Comparison of ENCODE assay signal across 26 cellular contexts in genomic region chr17:77537566-77537965, GRCh38.
DNase-seq lines count a peak whose midpoint lies in the region; ATAC-seq, FAIRE-seq and TF ChIP-seq lines count a peak whose summit lies in the region.
"Had no signal": no experiment of that assay in that cellular context is flagged by ENCODE, and none has a peak within 500 bp of the region (broad histone marks: within the 10 kb centered on the region; RNA-seq: fewer than 3 reads in every experiment).

No MANE protein-coding gene starts in this region.

- no peak overlapping the region for H2BK12ac ChIP-seq in trophoblast cell (ENCODE audit: low read length)

- H3K4me3 ChIP-seq in HepG2 (replicated peaks in 1 of 3; ENCODE audit: insufficient read depth in 1 of 3, low read depth in 2 of 3, low read length in 3 of 3) (no peak overlapping the region), right lobe of liver (no peak overlapping the region), RWPE2 (ENCODE audit: severe bottlenecking) (no peak overlapping the region), trophoblast cell (ENCODE audit: low read depth, low read length) (no peak overlapping the region), spleen (no peak overlapping the region)
- H3K4me3 ChIP-seq: BLaER1 treated with 17β-estradiol and CSF1 and Interleukin-3, amounts not matched to agents 10 nM and 100 nM; GM12878 had no signal

- POLR2A ChIA-PET in HepG2 (lab: Yijun Ruan, JAX): no interaction called here

- no peak overlapping the region for H3K18ac ChIP-seq in trophoblast cell (ENCODE audit: low read length)

- no peak overlapping the region for H4K91ac ChIP-seq in trophoblast cell (ENCODE audit: low read depth, low read length)

- no peak for TF ChIP-seq EP300 in HepG2 (IDR thresholded peaks at IDR 0.05; ENCODE audit: low read depth in 2 of 2, low read length in 2 of 2)
- no peak for TF ChIP-seq EP300 in HepG2 (CRISPR knock-in tag; IDR thresholded peaks at IDR 0.05; ENCODE audit: borderline replicate concordance)

- no peak overlapping the region for H4K8ac ChIP-seq in trophoblast cell (ENCODE audit: low read depth, low read length)

- H2AFZ ChIP-seq in HepG2 (ENCODE audit: low read length) (no peak overlapping the region), trophoblast cell (ENCODE audit: insufficient read depth, low read length, poor library complexity) (no peak overlapping the region)

- TF ChIP-seq CTCF in HepG2 (CRISPR knock-in tag; IDR thresholded peaks at IDR 0.05) (no peak), right lobe of liver (IDR thresholded peaks at IDR 0.05) (no peak), RWPE2 (IDR thresholded peaks at IDR 0.05; ENCODE audit: poor library complexity, severe bottlenecking) (no peak), spleen (IDR thresholded peaks at IDR 0.05 in 8 of 11, conservative IDR thresholded peaks at IDR 0.05 in 3 of 11) (no peak)

- H3K79me1 ChIP-seq in trophoblast cell (ENCODE audit: low read length): no peaks in the 10 kb centered on the region

- no peak overlapping the region for H2AK5ac ChIP-seq in trophoblast cell (ENCODE audit: low read length)

- no peak for TF ChIP-seq POLR2A in HepG2 (IDR thresholded peaks at IDR 0.05; ENCODE audit: insufficient read depth in 1 of 2, low read depth in 2 of 2, low read length in 2 of 2)
- TF ChIP-seq POLR2A in right lobe of liver (IDR thresholded peaks at IDR 0.05): no peak
- no peak for TF ChIP-seq POLR2A in spleen (IDR thresholded peaks at IDR 0.05)

- WGBS in HepG2 (ENCODE audit: low lambda C conversion rate): 66% methylated on average over 7 of the region's 7 CpGs
- 82% methylated on average over 6 of the region's 7 CpGs for WGBS in right lobe of liver (ENCODE audit: insufficient coverage, low coverage, low lambda C conversion rate, missing lambda C conversion rate)
- WGBS in trophoblast cell (ENCODE audit: extremely low coverage, insufficient coverage, insufficient read length): no CpG with 5 or more reads among the region's 7 CpGs
- 85 to 93% (median 89%) methylated on average over 7 of the region's 7 CpGs for WGBS in spleen, 5 donors

- TF ChIP-seq RAD21 in HepG2 (CRISPR knock-in tag; IDR thresholded peaks at IDR 0.05): no peak

- no TSS peak for BruUV-seq in HepG2 (replicated peaks; lab: Mats Ljungman, UMichigan)

- peaks cover 7% of the 10 kb centered on the region; the same call in 1 of the 2 replicates for H3K9me3 ChIP-seq in HepG2 (ENCODE audit: low read length)
- no peaks in the 10 kb centered on the region for H3K9me3 ChIP-seq in right lobe of liver
- H3K9me3 ChIP-seq in RWPE2 (ENCODE audit: severe bottlenecking): no peaks in the 10 kb centered on the region
- peaks cover 11% of the 10 kb centered on the region for H3K9me3 ChIP-seq in trophoblast cell (ENCODE audit: insufficient read depth, low read depth, low read length)
- peaks cover 0 to 13% (median 5%) of the 10 kb centered on the region in 8 donors for H3K9me3 ChIP-seq in spleen

- no peak for FAIRE-seq in HepG2 (lab: Jason Lieb, UNC)
- FAIRE-seq: A204.1, GM12878, GM12892, GM18507 had no signal

- H3K4me2 ChIP-seq in HepG2 (ENCODE audit: low read depth, low read length) (no peak overlapping the region), trophoblast cell (ENCODE audit: low read length) (no peak overlapping the region)

- H3K23ac ChIP-seq in trophoblast cell (ENCODE audit: low read length): no peak overlapping the region

- H3K79me2 ChIP-seq in HepG2 (ENCODE audit: insufficient read depth, low read length) (no peaks in the 10 kb centered on the region), trophoblast cell (ENCODE audit: control insufficient read depth, insufficient read depth, low read length, poor library complexity) (no peaks in the 10 kb centered on the region)

- H3K27me3 ChIP-seq in HepG2 (ENCODE audit: control insufficient read depth in 1 of 2, insufficient read depth in 2 of 2, low read length in 2 of 2) (peaks cover 13 to 75% of the 10 kb centered on the region in 2 experiments; a peak in 4 of 5 replicates), right lobe of liver (peaks cover 0 to 2% of the 10 kb centered on the region in 2 donors), RWPE2 (ENCODE audit: insufficient read depth, poor library complexity, severe bottlenecking) (peaks cover 8% of the 10 kb centered on the region), trophoblast cell (ENCODE audit: insufficient read depth, low read length) (no peaks in the 10 kb centered on the region), spleen (replicated peaks in 1 of 7) (peaks cover 0 to 54% (median 8%) of the 10 kb centered on the region in 7 donors)
- H3K27me3 ChIP-seq: BLaER1 treated with 17β-estradiol and CSF1 and Interleukin-3, amounts not matched to agents 10 nM and 100 nM had no signal

- no peak overlapping the region for H2BK120ac ChIP-seq in trophoblast cell (ENCODE audit: insufficient read depth, low read length, poor library complexity)

- H3K4ac ChIP-seq in trophoblast cell (ENCODE audit: low read depth, low read length): no peak overlapping the region

- intact Hi-C loops in HepG2 (cut with micrococcal nuclease; ENCODE audit: unreplicated experiment): no loop called here
- intact Hi-C loops in right lobe of liver (cut with DNase I): no loop called here
- intact Hi-C loops in spleen (cut with DNase I; ENCODE audit: low total_unique reads): no loop called here

- H3K4me1 ChIP-seq in HepG2 (ENCODE audit: insufficient read depth, low read length) (no peaks in the 10 kb centered on the region), right lobe of liver (no peaks in the 10 kb centered on the region), RWPE2 (ENCODE audit: insufficient read depth, poor library complexity, severe bottlenecking) (no peaks in the 10 kb centered on the region), trophoblast cell (ENCODE audit: control insufficient read depth in 1 of 2, insufficient read depth in 2 of 2, low read length in 2 of 2) (no peaks in the 10 kb centered on the region), spleen (peaks cover 0 to 4% (median under 1%) of the 10 kb centered on the region in 6 donors)

- in situ Hi-C loops in HepG2 (cut with HindIII; ENCODE audit: extremely low pct_ligation_motif_present, low pct_unique_long_range_greater_than_20kb): no loop called here

- H2BK5ac ChIP-seq in trophoblast cell (ENCODE audit: low read depth, low read length, poor library complexity): no peak overlapping the region

- no peak overlapping the region for H3K9ac ChIP-seq in HepG2 (ENCODE audit: insufficient read depth, low read depth, low read length)
- peak overlapping the region; percentile 34 for H3K9ac ChIP-seq in trophoblast cell (ENCODE audit: low read length)
- H3K9ac ChIP-seq: BLaER1 treated with 17β-estradiol and CSF1 and Interleukin-3, amounts not matched to agents 10 nM and 100 nM had no signal

- no peak overlapping the region for H4K12ac ChIP-seq in trophoblast cell (ENCODE audit: low read depth, low read length)

- H3K14ac ChIP-seq in trophoblast cell (ENCODE audit: low read length): no peak overlapping the region

- CTCF ChIA-PET in HepG2 (lab: Yijun Ruan, JAX; ENCODE audit: low intra/inter-chr PET ratio, low total read pairs): no interaction called here

- no peak for ATAC-seq in HepG2
- ATAC-seq in right lobe of liver: no peak
- ATAC-seq in RWPE2 (ENCODE audit: low read depth): no peak
- ATAC-seq: GM12878 had no signal

- H3K36me3 ChIP-seq in HepG2 (replicated peaks in 1 of 2; ENCODE audit: control insufficient read depth in 1 of 2, insufficient read depth in 2 of 2, low read length in 2 of 2) (no peaks in the 10 kb centered on the region), right lobe of liver (no peaks in the 10 kb centered on the region), RWPE2 (ENCODE audit: low read depth) (no peaks in the 10 kb centered on the region), trophoblast cell (ENCODE audit: control insufficient read depth in 1 of 2, insufficient read depth in 2 of 2, low read length in 2 of 2) (no peaks in the 10 kb centered on the region), spleen (no peaks in the 10 kb centered on the region)
- H3K36me3 ChIP-seq: BLaER1 treated with 17β-estradiol and CSF1 and Interleukin-3, amounts not matched to agents 10 nM and 100 nM had no signal

- DNase-seq in HepG2 (ENCODE audit: low spot score) (no peak), right lobe of liver (no peak), RWPE2 (ENCODE audit: low spot score) (peak; percentile 12), trophoblast cell (no peak), spleen (peak; percentile 43), NCI-H1694 (lab: John Stamatoyannopoulos, UW) (no peak), Ammon's horn (ENCODE audit: low spot score) (no peak), C1 segment of cervical spinal cord (lab: John Stamatoyannopoulos, UW) (no peak)
- DNase-seq: 8988T; ACHN; CD4-positive, alpha-beta memory T cell; CD4-positive, CD25-positive, alpha-beta regulatory T cell; CD8-positive, alpha-beta memory T cell; COR-L47; DMS 273 treated with DMSO at 0.1 percent for 48 hours; DMS153; DMS53; DMS79; DND-41; EL; GDM1 had no signal

- H3K27ac ChIP-seq in HepG2 (ENCODE audit: extremely low read length, insufficient read depth, low read length): no peak overlapping the region
- no peak overlapping the region for H3K27ac ChIP-seq in right lobe of liver
- no peak overlapping the region for H3K27ac ChIP-seq in RWPE2 (ENCODE audit: poor library complexity, severe bottlenecking)
- no peak overlapping the region for H3K27ac ChIP-seq in trophoblast cell (ENCODE audit: low read depth, low read length)
- no peak overlapping the region for H3K27ac ChIP-seq in spleen
- H3K27ac ChIP-seq: BLaER1 treated with 17β-estradiol and CSF1 and Interleukin-3, amounts not matched to agents 10 nM and 100 nM had no signal

- peaks cover 2% of the 10 kb centered on the region; the same call in 1 of the 2 replicates for H4K20me1 ChIP-seq in HepG2 (ENCODE audit: insufficient read depth, low read length)

TF ChIP-seq in HepG2, 621 proteins besides CTCF, POLR2A, EP300 and RAD21:
- TF ChIP-seq MTF1 (CRISPR knock-in tag; IDR thresholded peaks at IDR 0.05) (no peak), CREB1 (IDR thresholded peaks at IDR 0.05) (peak; percentile 80), CREB1 (CRISPR knock-in tag; IDR thresholded peaks at IDR 0.05) (no peak)

Comparison
In these comparisons a context has a peak if more than half of its experiments do, and no peak if none do; other contexts are left out.
1. DNase-seq: peak in RWPE2 (single experiment) and spleen (single experiment); none in HepG2 (single experiment), right lobe of liver (0 of 3), trophoblast cell (0 of 2), NCI-H1694 (single experiment), Ammon's horn (single experiment) and C1 segment of cervical spinal cord (0 of 14).